27 cellular contexts compared by ENCODE assay signal in the genomic region with DNA sequence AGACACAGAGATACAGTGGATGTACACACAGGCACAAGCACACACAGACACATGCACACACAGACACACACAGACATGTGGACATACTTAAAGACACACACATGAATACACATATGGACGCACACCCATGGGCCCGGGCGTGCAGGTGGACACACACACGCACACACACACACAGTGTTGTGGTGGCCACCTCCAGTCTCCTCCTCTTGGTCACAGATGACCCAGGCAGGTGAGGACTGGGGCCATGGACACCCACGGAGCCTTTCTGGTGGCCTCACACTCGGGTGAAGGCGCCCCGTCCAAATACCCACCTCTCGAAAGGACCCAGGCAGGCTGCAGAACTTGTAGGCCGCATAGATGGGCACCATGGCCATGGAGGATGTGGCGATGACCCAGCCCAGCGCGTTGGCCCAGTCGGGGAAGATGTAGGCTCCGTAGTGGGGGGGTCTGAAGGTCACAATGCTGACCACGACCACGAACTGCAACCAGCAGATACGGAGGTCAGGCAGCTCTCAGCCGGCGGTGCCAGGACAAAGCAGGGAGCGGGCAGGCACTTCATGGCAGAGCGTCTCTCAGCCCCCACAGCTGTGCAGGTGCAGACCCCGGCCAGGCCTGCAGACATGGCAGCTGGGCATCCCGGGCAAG. TPM values are rescaled to one million over a fixed set of nuclear protein-coding genes. Genes with fewer than 3 reads are reported as not detected.
"Had no signal": no experiment of that assay in that cellular context is flagged by ENCODE, and none has a peak within 500 bp of the region (broad histone marks: within the 10 kb centered on the region; RNA-seq: fewer than 3 reads in every experiment).

No MANE protein-coding gene starts in this region.

- ATAC-seq: activated T-helper 17 cell treated with anti-CD3 and anti-CD28 coated beads, Interleukin-2, amount 50 U/mL, for 72 hours; natural killer cell; pancreas; right lobe of liver; stimulated activated effector memory CD8-positive, alpha-beta T cell treated with anti-CD3 and anti-CD28 coated beads, Interleukin-12 subunit alpha, Interleukin-12 subunit beta, amount 100 ng/mL, for 72 hours; stimulated activated naive CD8-positive, alpha-beta T cell treated with anti-CD3 and anti-CD28 coated beads, Interleukin-15, amount 100 ng/mL, for 72 hours had no signal

- H3K4me3 ChIP-seq: heart right ventricle, pancreas, right lobe of liver, skin epidermis, suprapubic skin, tibial nerve, vagina had no signal

- H3K36me3 ChIP-seq: heart right ventricle, neutrophil, pancreas, right lobe of liver, suprapubic skin, tibial nerve, vagina had no signal

- H3K27me3 ChIP-seq: pancreas, right lobe of liver, tibial nerve, vagina had no signal

- DNase-seq: activated CD4-positive, alpha-beta memory T cell treated with anti-CD3 and anti-CD28 coated beads, Interleukin-2, amount 10 ng/mL, durations not matched to agents 7 days and 5 days; activated CD4-positive, alpha-beta T cell treated with anti-CD3 and anti-CD28 coated beads for 48 hours; activated naive CD4-positive, alpha-beta T cell; activated naive CD8-positive, alpha-beta T cell treated with anti-CD3 and anti-CD28 coated beads for 36 hours; amniotic stem cell; cerebellar nuclear complex; cortex of kidney; effector CD4-positive, alpha-beta T cell; heart right ventricle; midbrain; natural killer cell; stimulated activated CD4-positive, alpha-beta T cell treated with anti-CD3 and anti-CD28 coated beads, Interleukin-2, amount 100 ng/mL, for 24 hours; stimulated activated naive CD8-positive, alpha-beta T cell treated with anti-CD3 and anti-CD28 coated beads, Interleukin-15, amount 100 ng/mL, for 72 hours had no signal

- H3K27ac ChIP-seq: heart right ventricle, neutrophil, pancreas, right lobe of liver, skin epidermis, suprapubic skin, tibial nerve, vagina had no signal

- H3K4me1 ChIP-seq: heart right ventricle, pancreas, right lobe of liver, suprapubic skin, tibial nerve, vagina had no signal

- H3K9me3 ChIP-seq: neutrophil, pancreas, right lobe of liver, suprapubic skin, vagina had no signal

RNA-seq across cellular contexts. Expression of a gene that starts 42.5 kb away (rescaled TPM):
- total RNA-seq: activated CD4-positive, alpha-beta memory T cell treated with anti-CD3 and anti-CD28 coated beads, Interleukin-2, amount 10 ng/mL, durations not matched to agents 7 days and 5 days; activated naive CD8-positive, alpha-beta T cell treated with anti-CD3 and anti-CD28 coated beads for 36 hours; activated T-helper 17 cell treated with anti-CD3 and anti-CD28 coated beads, Interleukin-2, amount 50 U/mL, for 72 hours; bronchial epithelial cell; epithelial cell of proximal tubule; fibroblast of villous mesenchyme; left lobe of liver; natural killer cell; pancreas; pulmonary artery endothelial cell; right lobe of liver had no signal
- polyA plus RNA-seq: pancreas had no signal
